In the genomic region with DNA sequence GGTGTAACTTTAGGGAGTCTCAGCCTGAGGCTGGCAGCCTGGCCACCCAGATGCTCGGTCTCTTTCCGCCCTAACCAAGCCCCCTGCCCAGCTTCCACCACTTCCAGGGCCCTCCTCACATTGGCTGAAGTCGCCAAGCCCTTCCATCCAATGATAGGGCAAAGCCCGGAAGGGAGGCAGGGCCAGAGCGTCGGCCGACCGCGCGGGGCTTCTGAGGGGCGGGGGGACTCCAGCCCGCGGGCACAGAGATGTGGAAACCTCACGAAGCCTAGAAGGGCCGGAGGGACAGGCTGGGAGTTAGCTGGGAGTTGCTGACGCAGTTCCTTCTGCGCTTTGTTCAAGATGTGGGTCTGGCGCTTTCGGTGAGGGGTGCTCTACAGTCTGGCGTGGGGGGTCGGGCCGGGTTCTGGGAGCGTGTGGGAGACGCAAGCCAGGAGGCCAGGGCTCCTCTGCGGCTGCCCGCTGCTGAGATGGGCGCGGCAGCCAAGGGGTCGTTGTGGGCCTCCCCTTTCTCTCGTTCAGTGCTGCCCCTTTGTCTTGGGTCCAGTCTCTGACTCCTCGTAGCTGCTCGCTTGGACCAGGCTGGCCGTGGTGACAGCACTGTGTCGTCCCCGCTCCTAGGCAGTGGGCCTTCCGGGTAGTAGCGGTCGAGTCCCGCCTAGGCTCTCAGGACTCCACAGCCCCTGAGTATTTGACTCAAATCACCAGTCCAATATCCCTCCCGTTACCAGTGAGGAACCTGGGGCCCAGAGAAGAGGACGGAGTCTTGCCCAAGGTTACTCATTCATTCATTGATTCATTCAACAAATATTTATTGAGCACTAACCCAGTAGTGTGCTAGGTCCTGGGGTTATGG, we compare ENCODE assay signal across 8 cellular contexts. TPM values are rescaled to one million over a fixed set of nuclear protein-coding genes. Genes with fewer than 3 reads are reported as not detected.
A peak's percentile ranks its signal among the peaks of the same experiment; 100 is the strongest.
DNase-seq lines count a peak whose midpoint lies in the region; ATAC-seq and TF ChIP-seq lines count a peak whose summit lies in the region.

Gene ZNF660, plus strand, starts transcription at position 319 of the 856 bp plus-strand sequence. CDS start 9,230 bp downstream, outside the sequence.

- peaks cover 8 to 9% of the 10 kb centered on the region in 2 donors for H3K4me1 ChIP-seq in left lung

- peaks cover 0 to 7% of the 10 kb centered on the region in 2 donors for H3K9me3 ChIP-seq in left lung

- H3K27me3 ChIP-seq in left lung, result peaks cover 0 to 17% of the 10 kb centered on the region in 2 donors

- peak within 1 kb of the TSS; percentile 48 to 49 for H3K4me3 ChIP-seq in left lung

- no peak for TF ChIP-seq CTCF in left lung (IDR thresholded peaks at IDR 0.05)

- peak within 1 kb of the TSS; percentile 64 to 65 for H3K27ac ChIP-seq in left lung

- no peaks in the 10 kb centered on the region for H3K36me3 ChIP-seq in left lung

- ATAC-seq in HG03175 (IDR thresholded peaks at IDR 0.05; ENCODE audit: unreplicated experiment), result peak; percentile 67
- peak; percentile 95 for ATAC-seq in left lung

- intact Hi-C loops in left lung (cut with DNase I), result no loop called here

- peak; percentile 58 for DNase-seq in activated CD8-positive, alpha-beta memory T cell treated with anti-CD3 and anti-CD28 coated beads for 24 hours
- DNase-seq in activated CD8-positive, alpha-beta memory T cell treated with anti-CD3 and anti-CD28 coated beads, Interleukin-2, amount 50 U/mL, for 4 hours, result no peak
- DNase-seq in OCI-M1 (lab: John Stamatoyannopoulos, UW) (peak; percentile 93), ecto neural progenitor cell (ENCODE audit: low spot score) (peak; percentile 91), left lung (peak; percentile 52 to 79), amniotic stem cell (lab: John Stamatoyannopoulos, UW) (no peak)
- peak; percentile 2 for DNase-seq in stimulated activated CD8-positive, alpha-beta memory T cell treated with anti-CD3 and anti-CD28 coated beads, Interleukin-12 subunit alpha, Interleukin-12 subunit beta, amount 100 ng/mL, for 1 hour (ENCODE audit: low read depth)

RNA-seq across cellular contexts. Expression of gene ZNF660, which starts in this region (rescaled TPM):
- 1 to 10 TPM; 2.8 to 4.9 TPM for total RNA-seq in left lung

Comparison
In these comparisons a context has a peak if more than half of its experiments do, and no peak if none do; other contexts are left out.
1. DNase-seq: peak in activated CD8-positive, alpha-beta memory T cell treated with anti-CD3 and anti-CD28 coated beads for 24 hours (single experiment), OCI-M1 (single experiment), ecto neural progenitor cell (single experiment), left lung (2 of 2) and stimulated activated CD8-positive, alpha-beta memory T cell treated with anti-CD3 and anti-CD28 coated beads, Interleukin-12 subunit alpha, Interleukin-12 subunit beta, amount 100 ng/mL, for 1 hour (single experiment); none in activated CD8-positive, alpha-beta memory T cell treated with anti-CD3 and anti-CD28 coated beads, Interleukin-2, amount 50 U/mL, for 4 hours (single experiment) and amniotic stem cell (single experiment).